8 cellular contexts compared by ENCODE assay signal in genomic region chr11:123062158-123062891, GRCh38. TPM values are rescaled to one million over a fixed set of nuclear protein-coding genes. Genes with fewer than 3 reads are reported as not detected.
A peak's percentile ranks its signal among the peaks of the same experiment; 100 is the strongest.
DNase-seq lines count a peak whose midpoint lies in the region; ATAC-seq and FAIRE-seq lines count a peak whose summit lies in the region.

No MANE protein-coding gene starts in this region.

- ATAC-seq in GM21423 (IDR thresholded peaks at IDR 0.05; ENCODE audit: unreplicated experiment), result peak; percentile 87

- FAIRE-seq in endometrium (lab: Jason Lieb, UNC), result peak; percentile 92

- peaks cover 10% of the 10 kb centered on the region for H3K4me1 ChIP-seq in HUES48 (ENCODE audit: control insufficient read depth, insufficient read depth, low read length)
- H3K4me1 ChIP-seq in NT2/D1 (ENCODE audit: insufficient read depth, insufficient read length), result no peaks in the 10 kb centered on the region
- H3K4me1 ChIP-seq in mesodermal cell (ENCODE audit: control insufficient read depth, insufficient read depth, low read length, poor library complexity, severe bottlenecking), result peaks cover 18% of the 10 kb centered on the region

- no peaks in the 10 kb centered on the region for H3K9me3 ChIP-seq in HUES48 (ENCODE audit: control insufficient read depth, insufficient read depth, low read length)
- H3K9me3 ChIP-seq in NT2/D1 (ENCODE audit: insufficient read depth, low read length), result no peaks in the 10 kb centered on the region
- H3K9me3 ChIP-seq in mesodermal cell (ENCODE audit: control insufficient read depth, low read length), result no peaks in the 10 kb centered on the region

- H3K4me3 ChIP-seq in HUES48 (ENCODE audit: low read depth, low read length) (peak overlapping the region; percentile 95), NT2/D1 (ENCODE audit: insufficient read length, low read depth) (peak overlapping the region; percentile 98), mesodermal cell (ENCODE audit: extremely low read depth, insufficient read depth, low read length, poor library complexity, severe bottlenecking) (peak overlapping the region; percentile 96)

- H3K27ac ChIP-seq in HUES48 (ENCODE audit: low read depth, low read length) (peak overlapping the region; percentile 100), mesodermal cell (ENCODE audit: low read depth, low read length, severe bottlenecking) (peak overlapping the region; percentile 100)

- DNase-seq in COLO829 (ENCODE audit: low spot score) (peak; percentile 86), NT2/D1 (ENCODE audit: low read depth, low spot score) (peak; percentile 98)
- peak; percentile 99 for DNase-seq in activated CD8-positive, alpha-beta memory T cell treated with anti-CD3 and anti-CD28 coated beads, Interleukin-2, amount 50 U/mL, for 4 hours
- DNase-seq in stimulated activated CD8-positive, alpha-beta memory T cell treated with anti-CD3 and anti-CD28 coated beads, Interleukin-15, amount 100 ng/mL, for 24 hours (ENCODE audit: low read depth), result peak; percentile 98

- H3K27me3 ChIP-seq in HUES48 (ENCODE audit: control insufficient read depth, insufficient read depth, low read length) (no peaks in the 10 kb centered on the region), NT2/D1 (ENCODE audit: insufficient read depth, insufficient read length) (no peaks in the 10 kb centered on the region)

- WGBS in mesodermal cell (ENCODE audit: insufficient coverage in 2 of 2), 2 experiments, result 0 to 1% methylated on average over 33 to 37 of the region's 63 CpGs

- H3K9ac ChIP-seq in HUES48 (ENCODE audit: low read depth, low read length) (peak overlapping the region; percentile 99), NT2/D1 (ENCODE audit: insufficient read length, low read depth) (peak overlapping the region; percentile 99)

- H3K36me3 ChIP-seq in HUES48 (ENCODE audit: control insufficient read depth, insufficient read depth, low read length) (peaks cover 43% of the 10 kb centered on the region), NT2/D1 (ENCODE audit: insufficient read depth, insufficient read length, low read length) (peaks cover 46% of the 10 kb centered on the region), mesodermal cell (ENCODE audit: control insufficient read depth, insufficient read depth, low read length) (peaks cover 42% of the 10 kb centered on the region)

RNA-seq across cellular contexts. Expression of gene HSPA8, which starts 0.4 kb away (rescaled TPM):
- 1,395 TPM for polyA plus RNA-seq in mesodermal cell (2013, experiment 1 of 2)
- polyA plus RNA-seq in mesodermal cell (2013, experiment 2 of 2), result 1,207 TPM

Comparison
In these comparisons a context has a peak if more than half of its experiments do, and no peak if none do; other contexts are left out.
1. Peak in every context shown above with its lines: DNase-seq, ATAC-seq, H3K4me3 ChIP-seq and H3K27ac ChIP-seq.